ENCODE assay signal across 8 cellular contexts in genomic region chr19:38665950-38666661, GRCh38. TPM values are rescaled to one million over a fixed set of nuclear protein-coding genes. Genes with fewer than 3 reads are reported as not detected.
A peak's percentile ranks its signal among the peaks of the same experiment; 100 is the strongest.
DNase-seq lines count a peak whose midpoint lies in the region; ATAC-seq, FAIRE-seq and TF ChIP-seq lines count a peak whose summit lies in the region.

No MANE protein-coding gene starts in this region.

- H3K9me3 Mint-ChIP-seq in activated naive CD8-positive, alpha-beta T cell treated with anti-CD3 and anti-CD28 coated beads, Interleukin-2, amount 10 ng/mL, durations not matched to agents 7 days and 5 days, result no peaks in the 10 kb centered on the region
- no peaks in the 10 kb centered on the region for H3K9me3 Mint-ChIP-seq in activated naive CD8-positive, alpha-beta T cell treated with anti-CD3 and anti-CD28 coated beads, Interleukin-2, amount 50 U/mL, for 24 hours

- H3K4me3 ChIP-seq in ectodermal cell (ENCODE audit: insufficient read depth, low read depth, low read length), result no peak overlapping the region
- no peak overlapping the region for H3K4me3 ChIP-seq in mucosa of rectum (ENCODE audit: low read length in 2 of 2)

- WGBS in ectodermal cell, 2 experiments, result 18 to 22% methylated on average over 18 to 19 of the region's 19 CpGs

- no peak for DNase-seq in activated naive CD8-positive, alpha-beta T cell treated with anti-CD3 and anti-CD28 coated beads, Interleukin-2, amount 10 ng/mL, durations not matched to agents 7 days and 5 days
- no peak for DNase-seq in activated naive CD8-positive, alpha-beta T cell treated with anti-CD3 and anti-CD28 coated beads, Interleukin-2, amount 50 U/mL, for 24 hours
- DNase-seq in RCC 7860 (ENCODE audit: low spot score) (no peak), NCI-H2196 (lab: John Stamatoyannopoulos, UW; ENCODE audit: unreplicated experiment) (no peak), GM10266 (ENCODE audit: extremely low spot score) (no peak)

- no peaks in the 10 kb centered on the region for H3K27me3 Mint-ChIP-seq in activated naive CD8-positive, alpha-beta T cell treated with anti-CD3 and anti-CD28 coated beads, Interleukin-2, amount 10 ng/mL, durations not matched to agents 7 days and 5 days
- H3K27me3 Mint-ChIP-seq in activated naive CD8-positive, alpha-beta T cell treated with anti-CD3 and anti-CD28 coated beads, Interleukin-2, amount 50 U/mL, for 24 hours, result no peaks in the 10 kb centered on the region

- H3K4me1 ChIP-seq in ectodermal cell (ENCODE audit: control insufficient read depth, insufficient read depth, low read length), result peaks cover 57% of the 10 kb centered on the region
- peaks cover 85 to 94% of the 10 kb centered on the region in 2 donors for H3K4me1 ChIP-seq in mucosa of rectum (ENCODE audit: control insufficient read depth in 2 of 2, insufficient read depth in 2 of 2, low read length in 2 of 2)

- peaks cover 63% of the 10 kb centered on the region for H3K4me1 Mint-ChIP-seq in activated naive CD8-positive, alpha-beta T cell treated with anti-CD3 and anti-CD28 coated beads, Interleukin-2, amount 10 ng/mL, durations not matched to agents 7 days and 5 days
- H3K4me1 Mint-ChIP-seq in activated naive CD8-positive, alpha-beta T cell treated with anti-CD3 and anti-CD28 coated beads, Interleukin-2, amount 50 U/mL, for 24 hours, result peaks cover 84% of the 10 kb centered on the region

- peak overlapping the region; percentile 3 for H3K27ac Mint-ChIP-seq in activated naive CD8-positive, alpha-beta T cell treated with anti-CD3 and anti-CD28 coated beads, Interleukin-2, amount 10 ng/mL, durations not matched to agents 7 days and 5 days
- no peak overlapping the region for H3K27ac Mint-ChIP-seq in activated naive CD8-positive, alpha-beta T cell treated with anti-CD3 and anti-CD28 coated beads, Interleukin-2, amount 50 U/mL, for 24 hours

- H3K4me3 Mint-ChIP-seq in activated naive CD8-positive, alpha-beta T cell treated with anti-CD3 and anti-CD28 coated beads, Interleukin-2, amount 10 ng/mL, durations not matched to agents 7 days and 5 days, result no peak overlapping the region
- H3K4me3 Mint-ChIP-seq in activated naive CD8-positive, alpha-beta T cell treated with anti-CD3 and anti-CD28 coated beads, Interleukin-2, amount 50 U/mL, for 24 hours, result no peak overlapping the region

- peaks cover 25% of the 10 kb centered on the region for H3K36me3 Mint-ChIP-seq in activated naive CD8-positive, alpha-beta T cell treated with anti-CD3 and anti-CD28 coated beads, Interleukin-2, amount 10 ng/mL, durations not matched to agents 7 days and 5 days
- H3K36me3 Mint-ChIP-seq in activated naive CD8-positive, alpha-beta T cell treated with anti-CD3 and anti-CD28 coated beads, Interleukin-2, amount 50 U/mL, for 24 hours (ENCODE audit: low read depth), result peaks cover 36% of the 10 kb centered on the region

- ATAC-seq in activated naive CD8-positive, alpha-beta T cell treated with anti-CD3 and anti-CD28 coated beads, Interleukin-2, amount 10 ng/mL, durations not matched to agents 7 days and 5 days (ENCODE audit: low read depth), result no peak
- no peak for ATAC-seq in activated naive CD8-positive, alpha-beta T cell treated with anti-CD3 and anti-CD28 coated beads, Interleukin-2, amount 50 U/mL, for 24 hours
- no peak for ATAC-seq in GM18517 (IDR thresholded peaks at IDR 0.05; ENCODE audit: unreplicated experiment)

- POLR2A ChIA-PET in activated naive CD8-positive, alpha-beta T cell treated with anti-CD3 and anti-CD28 coated beads, Interleukin-2, amount 10 ng/mL, durations not matched to agents 7 days and 5 days (lab: Charles Lee), result interaction anchor here (1.6 kb wide), 1 partner anchor 15 kb away, joined by 4 read pairs; no protein-coding TSS in a partner anchor

- H3K9me3 ChIP-seq in ectodermal cell (ENCODE audit: control insufficient read depth, low read length) (no peaks in the 10 kb centered on the region), mucosa of rectum (ENCODE audit: control insufficient read depth in 2 of 2, low read length in 2 of 2) (no peaks in the 10 kb centered on the region)

- H3K27ac ChIP-seq in ectodermal cell (ENCODE audit: insufficient read depth, low read depth, low read length, poor library complexity, severe bottlenecking) (peak overlapping the region; percentile 76), mucosa of rectum (ENCODE audit: low read depth in 2 of 2, low read length in 2 of 2) (peak overlapping the region; percentile 79 to 85)

- TF ChIP-seq CTCF in GM10266 (IDR thresholded peaks at IDR 0.05; ENCODE audit: control insufficient read depth, insufficient read depth, low read depth, missing control alignments), result no peak

- no peaks in the 10 kb centered on the region for H3K27me3 ChIP-seq in ectodermal cell (ENCODE audit: control insufficient read depth, insufficient read depth, low read length, poor library complexity, severe bottlenecking)
- no peaks in the 10 kb centered on the region for H3K27me3 ChIP-seq in mucosa of rectum (ENCODE audit: control insufficient read depth in 2 of 2, insufficient read depth in 2 of 2, low read length in 2 of 2)

- FAIRE-seq in RCC 7860 (lab: Jason Lieb, UNC), result no peak

- H3K9ac ChIP-seq in mucosa of rectum (ENCODE audit: low read depth in 1 of 2, low read length in 2 of 2), result peak overlapping the region; percentile 59 to 65

- H3K36me3 ChIP-seq in ectodermal cell (ENCODE audit: control insufficient read depth, insufficient read depth, low read length) (no peaks in the 10 kb centered on the region), mucosa of rectum (ENCODE audit: control insufficient read depth in 2 of 2, insufficient read depth in 2 of 2, low read length in 2 of 2) (peaks cover 10 to 21% of the 10 kb centered on the region in 2 donors)

RNA-seq across cellular contexts. Expression of gene ACTN4, which starts 18.7 kb away (rescaled TPM):
- total RNA-seq in activated naive CD8-positive, alpha-beta T cell treated with anti-CD3 and anti-CD28 coated beads, Interleukin-2, amount 10 ng/mL, durations not matched to agents 7 days and 5 days, result 100 to 1,000 TPM; 236 to 252 TPM
- polyA plus RNA-seq in ectodermal cell (2013, experiment 1 of 4), result 346 TPM
- polyA plus RNA-seq in ectodermal cell (2013, experiment 2 of 4), result 360 TPM
- polyA plus RNA-seq in ectodermal cell (2013, experiment 3 of 4), result 244 TPM
- 264 TPM for polyA plus RNA-seq in ectodermal cell (2013, experiment 4 of 4)

RNA-seq across cellular contexts. Expression of gene EIF3K, which starts 47.1 kb away (rescaled TPM):
- total RNA-seq in activated naive CD8-positive, alpha-beta T cell treated with anti-CD3 and anti-CD28 coated beads, Interleukin-2, amount 10 ng/mL, durations not matched to agents 7 days and 5 days, result 100 to 1,000 TPM; 307 to 308 TPM
- polyA plus RNA-seq in ectodermal cell (2013, experiment 1 of 4), result 290 TPM
- polyA plus RNA-seq in ectodermal cell (2013, experiment 2 of 4), result 283 TPM
- polyA plus RNA-seq in ectodermal cell (2013, experiment 3 of 4), result 259 TPM
- polyA plus RNA-seq in ectodermal cell (2013, experiment 4 of 4), result 285 TPM

RNA-seq across cellular contexts. Expression of gene MAP4K1, which starts 48.4 kb away (rescaled TPM):
- 100 to 1,000 TPM; 299 to 313 TPM for total RNA-seq in activated naive CD8-positive, alpha-beta T cell treated with anti-CD3 and anti-CD28 coated beads, Interleukin-2, amount 10 ng/mL, durations not matched to agents 7 days and 5 days
- polyA plus RNA-seq in ectodermal cell (2013, experiment 1 of 4), result 8.0 TPM
- 10.7 TPM for polyA plus RNA-seq in ectodermal cell (2013, experiment 2 of 4)
- 8.0 TPM for polyA plus RNA-seq in ectodermal cell (2013, experiment 3 of 4)
- 2.9 TPM for polyA plus RNA-seq in ectodermal cell (2013, experiment 4 of 4)
